Comparison of ENCODE assay signal across 11 cellular contexts in genomic region chr7:99693427-99694200, GRCh38. TPM values are rescaled to one million over a fixed set of nuclear protein-coding genes. Genes with fewer than 3 reads are reported as not detected.
DNase-seq lines count a peak whose midpoint lies in the region; ATAC-seq and TF ChIP-seq lines count a peak whose summit lies in the region.
"Had no signal": no experiment of that assay in that cellular context is flagged by ENCODE, and none has a peak within 500 bp of the region (broad histone marks: within the 10 kb centered on the region; RNA-seq: fewer than 3 reads in every experiment).

No MANE protein-coding gene starts in this region.

- H3K27ac Mint-ChIP-seq in neural crest cell (ENCODE audit: unreplicated experiment), result peak overlapping the region; percentile 81

- H3K4me1 Mint-ChIP-seq in neural crest cell, result peaks cover 6% of the 10 kb centered on the region

- DNase-seq in Daoy (ENCODE audit: low read depth) (peak; percentile 31), NCI-H146 treated with DMSO at 0.1 percent for 48 hours (lab: John Stamatoyannopoulos, UW; ENCODE audit: unreplicated experiment) (peak; percentile 12), colonic mucosa (peak; percentile 45), neural crest cell (ENCODE audit: low read depth, low spot score) (peak; percentile 8), RWPE1 (ENCODE audit: low spot score) (no peak), NCI-H446 (lab: John Stamatoyannopoulos, UW) (no peak), GM10248 (ENCODE audit: extremely low spot score) (no peak)
- DNase-seq: stimulated activated naive CD8-positive, alpha-beta T cell treated with anti-CD3 and anti-CD28 coated beads, Interleukin-15, Interleukin-2, amounts not matched to agents 100 U/mL and 50 U/mL, for 24 hours had no signal

- H3K27me3 ChIP-seq in colonic mucosa (no peaks in the 10 kb centered on the region), gastroesophageal sphincter (no peaks in the 10 kb centered on the region)

- H3K36me3 ChIP-seq in colonic mucosa (no peaks in the 10 kb centered on the region), gastroesophageal sphincter (no peaks in the 10 kb centered on the region)
- H3K36me3 ChIP-seq: prostate gland had no signal

- peaks cover 2% of the 10 kb centered on the region for H3K36me3 Mint-ChIP-seq in neural crest cell (ENCODE audit: low read depth)

- POLR2A ChIA-PET in RWPE1 (lab: Yijun Ruan, JAX; ENCODE audit: low non-redundant PET) (no interaction called here), GM10248 (lab: Yijun Ruan, JAX) (no interaction called here)

- H3K27ac ChIP-seq in colonic mucosa (no peak overlapping the region), gastroesophageal sphincter (no peak overlapping the region), RWPE1 (no peak overlapping the region)
- H3K27ac ChIP-seq: prostate gland had no signal

- ATAC-seq in gastroesophageal sphincter, result no peak
- ATAC-seq: SK-N-SH treated with all-trans-retinoic acid at 6 μM for 48 hours; stimulated activated naive CD8-positive, alpha-beta T cell treated with anti-CD3 and anti-CD28 coated beads, Interleukin-15, Interleukin-2, amounts not matched to agents 100 U/mL and 50 U/mL, for 24 hours had no signal

- intact Hi-C loops in colonic mucosa (cut with DNase I), result no loop called here

- H3K4me1 ChIP-seq in colonic mucosa (peaks cover 3% of the 10 kb centered on the region), gastroesophageal sphincter (no peaks in the 10 kb centered on the region)
- H3K4me1 ChIP-seq: prostate gland had no signal

- CTCF ChIA-PET in RWPE1 (lab: Yijun Ruan, JAX), result interaction anchor here (0.5 kb wide), 1 partner anchor 225 kb away, joined by 3 read pairs; no protein-coding TSS in a partner anchor
- CTCF ChIA-PET in GM10248 (lab: Yijun Ruan, JAX), result no interaction called here

- WGBS in gastroesophageal sphincter (ENCODE audit: low coverage in 1 of 2), 2 donors, result 46 to 76% methylated on average over 5 to 6 of the region's 9 CpGs

- peaks cover 4% of the 10 kb centered on the region for H3K9me3 Mint-ChIP-seq in neural crest cell

- peaks cover 10% of the 10 kb centered on the region for H3K27me3 Mint-ChIP-seq in neural crest cell (ENCODE audit: low read depth)

- TF ChIP-seq EP300 in gastroesophageal sphincter (IDR thresholded peaks at IDR 0.05), result no peak

- H3K4me3 Mint-ChIP-seq in neural crest cell, result no peak overlapping the region

- no peak overlapping the region for H3K4me3 ChIP-seq in colonic mucosa
- H3K4me3 ChIP-seq in gastroesophageal sphincter, result no peak overlapping the region
- H3K4me3 ChIP-seq: prostate gland had no signal

- TF ChIP-seq CTCF in colonic mucosa (IDR thresholded peaks at IDR 0.05) (no peak), neural crest cell (conservative IDR thresholded peaks at IDR 0.05) (no peak), gastroesophageal sphincter (IDR thresholded peaks at IDR 0.05) (no peak), RWPE1 (conservative IDR thresholded peaks at IDR 0.05; ENCODE audit: low read depth) (no peak), GM10248 (IDR thresholded peaks at IDR 0.05; ENCODE audit: control extremely low read depth, extremely low read depth, low read depth, missing control alignments) (no peak)

- H3K9ac ChIP-seq in colonic mucosa (ENCODE audit: low read depth in 2 of 2, low read length in 2 of 2), result no peak overlapping the region

- TF ChIP-seq POLR2A in gastroesophageal sphincter (IDR thresholded peaks at IDR 0.05), result no peak

- H3K9me3 ChIP-seq in colonic mucosa, result no peaks in the 10 kb centered on the region
- no peaks in the 10 kb centered on the region for H3K9me3 ChIP-seq in gastroesophageal sphincter
- H3K9me3 ChIP-seq: prostate gland had no signal

RNA-seq across cellular contexts. Expression of gene CYP3A5, which starts 13.8 kb away (rescaled TPM):
- 0.12 and 0.57 TPM in 2 replicates for total RNA-seq in Daoy (2014; rRNA removed; shearing (Covaris generic))
- 100 to 1,000 TPM in 1 of 2 donors, 10 to 100 TPM in 1; 52.6 to 112 TPM for total RNA-seq in colonic mucosa
- not detected in 2 replicates for total RNA-seq in neural crest cell
- total RNA-seq in gastroesophageal sphincter, result 1 to 10 TPM in 3 of 4 donors, under 1 TPM in 1; 0.47 to 5.3 (median 1.9) TPM

RNA-seq across cellular contexts. Expression of gene CYP3A7, which starts 41.4 kb away (rescaled TPM):
- total RNA-seq in Daoy (2014; rRNA removed; shearing (Covaris generic)), result not detected in 2 replicates
- total RNA-seq in colonic mucosa (not detected), neural crest cell (not detected in 2 replicates), gastroesophageal sphincter (not detected)
- total RNA-seq: prostate gland had no signal

Comparison
In these comparisons a context has a peak if more than half of its experiments do, and no peak if none do; other contexts are left out.
1. DNase-seq: peak in Daoy (single experiment), NCI-H146 treated with DMSO at 0.1 percent for 48 hours (single experiment), colonic mucosa (single experiment) and neural crest cell (single experiment); none in RWPE1 (single experiment), NCI-H446 (0 of 2) and GM10248 (single experiment).
2. RNA of gene CYP3A5, which starts 13.8 kb away (total RNA-seq): 52.6 to 112 TPM in colonic mucosa; 0.47 to 5.3 TPM in gastroesophageal sphincter, 0.12 to 0.57 TPM in Daoy and not detected in neural crest cell; every median in the first group is over 4 times any median in the second.